Comparison of ENCODE assay signal across 8 cellular contexts in the genomic region with DNA sequence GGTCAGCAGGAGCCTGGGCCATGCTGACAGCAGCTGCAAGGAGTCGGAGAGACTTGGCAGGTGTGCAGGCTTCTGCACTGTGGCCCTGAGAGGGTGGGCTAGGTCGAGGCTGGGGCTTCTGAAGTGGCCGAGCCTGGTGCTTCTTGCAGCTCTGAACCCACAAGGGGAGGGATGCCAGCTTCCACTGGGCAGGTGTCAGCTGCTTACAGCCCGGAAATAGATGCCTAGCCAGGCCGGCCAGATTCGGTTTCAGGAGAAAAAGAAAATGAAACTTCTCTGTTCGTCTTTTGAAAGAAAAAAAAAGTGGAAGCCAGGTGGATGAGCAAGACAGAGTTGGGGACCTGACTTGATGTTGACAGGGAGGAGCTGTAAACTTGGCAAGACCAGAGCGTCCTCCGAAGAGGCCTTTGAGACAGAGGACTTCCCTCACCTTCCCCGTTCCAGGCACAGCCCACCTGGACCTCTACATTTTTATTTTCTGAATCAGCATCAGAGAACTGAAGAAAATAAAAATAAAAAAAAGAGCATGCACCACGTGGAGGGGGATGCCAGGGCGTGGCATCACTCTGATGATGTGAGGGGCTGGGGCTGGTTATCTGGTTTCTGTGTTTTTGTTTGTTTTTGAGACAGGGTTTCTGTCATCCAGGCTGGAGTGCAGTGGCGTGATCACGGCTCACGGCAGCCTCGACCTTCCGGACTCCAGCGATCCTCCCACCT. TPM values are rescaled to one million over a fixed set of nuclear protein-coding genes. Genes with fewer than 3 reads are reported as not detected.
DNase-seq lines count a peak whose midpoint lies in the region; ATAC-seq, FAIRE-seq and TF ChIP-seq lines count a peak whose summit lies in the region.

ZBP1 (minus strand) TSS at position 153 of the 717 bp plus-strand sequence; CDS start at position 22, 131 bp downstream.

- no peak within 1 kb of the TSS; the same call in 1 of the 2 replicates for H3K9ac ChIP-seq in DND-41 (ENCODE audit: low read depth, low read length)

- no peaks in the 10 kb centered on the region for H3K36me3 ChIP-seq in DND-41 (ENCODE audit: insufficient read depth, low read length)

- peak within 1 kb of the TSS in 1 of 2 experiments; percentile 43; a peak in 2 of 4 replicates for H3K4me3 ChIP-seq in DND-41 (ENCODE audit: low read depth in 1 of 2, low read length in 2 of 2)

- no peak within 1 kb of the TSS for H2AFZ ChIP-seq in DND-41 (ENCODE audit: low read depth, low read length)

- intact Hi-C loops in activated CD8-positive, alpha-beta T cell treated with anti-CD3 and anti-CD28 coated beads for 36 hours (cut with micrococcal nuclease): loop anchor here (5.0 kb wide), 1 partner anchor 77 kb away; no protein-coding TSS in a partner anchor

- H3K27me3 Mint-ChIP-seq in activated CD8-positive, alpha-beta T cell treated with anti-CD3 and anti-CD28 coated beads for 36 hours: no peaks in the 10 kb centered on the region
- no peaks in the 10 kb centered on the region for H3K27me3 Mint-ChIP-seq in naive thymus-derived CD8-positive, alpha-beta T cell

- TF ChIP-seq CTCF in DND-41 (IDR thresholded peaks at IDR 0.05; ENCODE audit: borderline replicate concordance, extremely low read depth, low read length, poor library complexity, severe bottlenecking): no peak
- TF ChIP-seq CTCF in activated CD8-positive, alpha-beta T cell treated with anti-CD3 and anti-CD28 coated beads for 36 hours (IDR thresholded peaks at IDR 0.05): no peak

- H3K27ac ChIP-seq in DND-41 (ENCODE audit: low read length): no peak within 1 kb of the TSS
- H3K27ac ChIP-seq in caudate nucleus (ENCODE audit: low read depth, low read length): no peak within 1 kb of the TSS

- ATAC-seq in DND-41 (ENCODE audit: insufficient read depth, low read depth) (peak; percentile 71), GM19351 (IDR thresholded peaks at IDR 0.05; ENCODE audit: unreplicated experiment) (peak; percentile 47), HG03378 (IDR thresholded peaks at IDR 0.05; ENCODE audit: unreplicated experiment) (peak; percentile 47)
- peak; percentile 28 for ATAC-seq in activated CD8-positive, alpha-beta T cell treated with anti-CD3 and anti-CD28 coated beads for 36 hours
- ATAC-seq in naive thymus-derived CD8-positive, alpha-beta T cell: peak; percentile 43 to 44

- peaks cover 58% of the 10 kb centered on the region for H3K4me1 Mint-ChIP-seq in activated CD8-positive, alpha-beta T cell treated with anti-CD3 and anti-CD28 coated beads for 36 hours (ENCODE audit: low read depth)
- H3K4me1 Mint-ChIP-seq in naive thymus-derived CD8-positive, alpha-beta T cell: peaks cover 27 to 91% (median 74%) of the 10 kb centered on the region in 4 donors

- H3K79me2 ChIP-seq in DND-41 (ENCODE audit: insufficient read depth, low read length): no peaks in the 10 kb centered on the region

- POLR2A ChIA-PET in activated CD8-positive, alpha-beta T cell treated with anti-CD3 and anti-CD28 coated beads for 36 hours (lab: Charles Lee): interaction anchor here (0.6 to 3.7 kb wide), 13 partner anchors 8 to 1950 kb away, joined by 3 to 57 read pairs (median 4); partner anchors contain the start of gene PMEPA1
- POLR2A ChIA-PET in naive thymus-derived CD8-positive, alpha-beta T cell (lab: Charles Lee): interaction anchor here (1.2 to 9.3 kb wide), 12 partner anchors 9 to 227 kb away, joined by 3 to 239 read pairs (median 8); no protein-coding TSS in a partner anchor

- H3K4me2 ChIP-seq in DND-41 (ENCODE audit: insufficient read depth, low read length): peak within 1 kb of the TSS; percentile 63

- peak within 1 kb of the TSS; percentile 66 for H3K4me3 Mint-ChIP-seq in activated CD8-positive, alpha-beta T cell treated with anti-CD3 and anti-CD28 coated beads for 36 hours
- peak within 1 kb of the TSS; percentile 81 to 93 (median 86) for H3K4me3 Mint-ChIP-seq in naive thymus-derived CD8-positive, alpha-beta T cell

- H3K27ac Mint-ChIP-seq in activated CD8-positive, alpha-beta T cell treated with anti-CD3 and anti-CD28 coated beads for 36 hours: peak within 1 kb of the TSS; percentile 84
- H3K27ac Mint-ChIP-seq in naive thymus-derived CD8-positive, alpha-beta T cell: peak within 1 kb of the TSS; percentile 96 to 99 (median 97)

- no peaks in the 10 kb centered on the region for H3K9me3 ChIP-seq in DND-41 (ENCODE audit: insufficient read depth, low read length, severe bottlenecking)

- peak; percentile 88 for DNase-seq in DND-41
- DNase-seq in activated CD8-positive, alpha-beta T cell treated with anti-CD3 and anti-CD28 coated beads for 36 hours: peak; percentile 82
- DNase-seq in naive thymus-derived CD8-positive, alpha-beta T cell: peak in 8 of 10 donors; percentile 38 to 69 (median 50)
- DNase-seq in NCI-H748 (lab: John Stamatoyannopoulos, UW; ENCODE audit: unreplicated experiment): no peak
- no peak for DNase-seq in caudate nucleus (lab: John Stamatoyannopoulos, UW)
- no peak for DNase-seq in H54 (ENCODE audit: insufficient read length, low spot score)

- TF ChIP-seq POLR2A in H54 (IDR thresholded peaks at IDR 0.05; ENCODE audit: low read depth, low read length): no peak

- peaks cover 6% of the 10 kb centered on the region for H3K9me3 Mint-ChIP-seq in activated CD8-positive, alpha-beta T cell treated with anti-CD3 and anti-CD28 coated beads for 36 hours
- peaks cover 0 to 13% (median 4%) of the 10 kb centered on the region in 9 donors for H3K9me3 Mint-ChIP-seq in naive thymus-derived CD8-positive, alpha-beta T cell

- peaks cover 44% of the 10 kb centered on the region for H3K4me1 ChIP-seq in DND-41 (ENCODE audit: insufficient read depth, low read length)

- H4K20me1 ChIP-seq in DND-41 (ENCODE audit: insufficient read depth, low read length): peaks cover 35% of the 10 kb centered on the region

- H3K27me3 ChIP-seq in DND-41 (ENCODE audit: insufficient read depth, low read length, poor library complexity): peaks cover 12% of the 10 kb centered on the region

- CTCF ChIA-PET in activated CD8-positive, alpha-beta T cell treated with anti-CD3 and anti-CD28 coated beads for 36 hours (lab: Charles Lee): interaction anchor here (0.6 to 3.4 kb wide), 12 partner anchors 9 to 591 kb away, joined by 3 to 23 read pairs (median 4); partner anchors contain the start of gene PMEPA1

- H3K36me3 Mint-ChIP-seq in activated CD8-positive, alpha-beta T cell treated with anti-CD3 and anti-CD28 coated beads for 36 hours (ENCODE audit: low read depth): peaks cover 11% of the 10 kb centered on the region
- peaks cover 6 to 18% (median 16%) of the 10 kb centered on the region in 3 donors for H3K36me3 Mint-ChIP-seq in naive thymus-derived CD8-positive, alpha-beta T cell

- FAIRE-seq in H54 (lab: Jason Lieb, UNC): no peak

RNA-seq across cellular contexts. Expression of gene ZBP1, which starts in this region (rescaled TPM):
- total RNA-seq in activated CD8-positive, alpha-beta T cell treated with anti-CD3 and anti-CD28 coated beads for 36 hours: under 1 TPM; 0.11 to 0.56 TPM
- 10 to 100 TPM; 10.2 to 10.5 TPM for total RNA-seq in naive thymus-derived CD8-positive, alpha-beta T cell
- polyA plus RNA-seq in naive thymus-derived CD8-positive, alpha-beta T cell: 10 to 100 TPM in 1 of 3 donors, 1 to 10 TPM in 2; 6.2 to 10.9 (median 6.4) TPM

Comparison
In these comparisons a context has a peak if more than half of its experiments do, and no peak if none do; other contexts are left out.
1. RNA of gene ZBP1 (total RNA-seq): 10.2 to 10.5 TPM in naive thymus-derived CD8-positive, alpha-beta T cell; 0.11 to 0.56 TPM in activated CD8-positive, alpha-beta T cell treated with anti-CD3 and anti-CD28 coated beads for 36 hours; every median in the first group is over 4 times any median in the second.
2. Peak in DNase-seq and ATAC-seq in activated CD8-positive, alpha-beta T cell treated with anti-CD3 and anti-CD28 coated beads for 36 hours; RNA of the gene not detected or under 1 TPM.
3. DNase-seq: peak in DND-41 (single experiment) and naive thymus-derived CD8-positive, alpha-beta T cell (8 of 10); none in NCI-H748 (single experiment), caudate nucleus (0 of 61) and H54 (single experiment).
4. Peak in every context shown above with its lines, with median percentiles within 50 percentile points of each other: ATAC-seq.